In the genomic region with DNA sequence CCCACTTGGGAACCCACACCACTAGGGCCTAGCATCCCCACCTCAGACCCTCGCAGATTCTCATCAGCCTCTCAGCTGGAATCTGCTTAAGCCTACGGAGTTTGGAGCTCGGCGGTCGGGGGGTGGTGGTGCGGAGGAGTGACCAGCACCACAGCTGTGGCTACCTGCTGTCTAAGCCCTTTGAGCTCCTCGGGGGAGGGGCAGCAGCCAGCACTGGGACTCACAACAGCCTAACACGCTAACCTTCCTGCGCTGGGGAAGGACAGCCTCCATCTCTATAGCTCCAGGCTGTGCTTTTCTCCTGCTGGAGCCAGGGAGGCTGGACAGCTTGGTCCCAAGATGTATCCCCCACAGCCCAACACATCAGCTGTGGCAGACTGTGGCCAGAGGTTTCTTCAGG, we compare ENCODE assay signal across 2 cellular contexts.
TF ChIP-seq lines count a peak whose summit lies in the region.

No MANE protein-coding gene starts in this region.

TF ChIP-seq in GM23338, 12 proteins besides CTCF, POLR2A, EP300 and RAD21 (continued from another document):
- TF ChIP-seq, protein P1, sequence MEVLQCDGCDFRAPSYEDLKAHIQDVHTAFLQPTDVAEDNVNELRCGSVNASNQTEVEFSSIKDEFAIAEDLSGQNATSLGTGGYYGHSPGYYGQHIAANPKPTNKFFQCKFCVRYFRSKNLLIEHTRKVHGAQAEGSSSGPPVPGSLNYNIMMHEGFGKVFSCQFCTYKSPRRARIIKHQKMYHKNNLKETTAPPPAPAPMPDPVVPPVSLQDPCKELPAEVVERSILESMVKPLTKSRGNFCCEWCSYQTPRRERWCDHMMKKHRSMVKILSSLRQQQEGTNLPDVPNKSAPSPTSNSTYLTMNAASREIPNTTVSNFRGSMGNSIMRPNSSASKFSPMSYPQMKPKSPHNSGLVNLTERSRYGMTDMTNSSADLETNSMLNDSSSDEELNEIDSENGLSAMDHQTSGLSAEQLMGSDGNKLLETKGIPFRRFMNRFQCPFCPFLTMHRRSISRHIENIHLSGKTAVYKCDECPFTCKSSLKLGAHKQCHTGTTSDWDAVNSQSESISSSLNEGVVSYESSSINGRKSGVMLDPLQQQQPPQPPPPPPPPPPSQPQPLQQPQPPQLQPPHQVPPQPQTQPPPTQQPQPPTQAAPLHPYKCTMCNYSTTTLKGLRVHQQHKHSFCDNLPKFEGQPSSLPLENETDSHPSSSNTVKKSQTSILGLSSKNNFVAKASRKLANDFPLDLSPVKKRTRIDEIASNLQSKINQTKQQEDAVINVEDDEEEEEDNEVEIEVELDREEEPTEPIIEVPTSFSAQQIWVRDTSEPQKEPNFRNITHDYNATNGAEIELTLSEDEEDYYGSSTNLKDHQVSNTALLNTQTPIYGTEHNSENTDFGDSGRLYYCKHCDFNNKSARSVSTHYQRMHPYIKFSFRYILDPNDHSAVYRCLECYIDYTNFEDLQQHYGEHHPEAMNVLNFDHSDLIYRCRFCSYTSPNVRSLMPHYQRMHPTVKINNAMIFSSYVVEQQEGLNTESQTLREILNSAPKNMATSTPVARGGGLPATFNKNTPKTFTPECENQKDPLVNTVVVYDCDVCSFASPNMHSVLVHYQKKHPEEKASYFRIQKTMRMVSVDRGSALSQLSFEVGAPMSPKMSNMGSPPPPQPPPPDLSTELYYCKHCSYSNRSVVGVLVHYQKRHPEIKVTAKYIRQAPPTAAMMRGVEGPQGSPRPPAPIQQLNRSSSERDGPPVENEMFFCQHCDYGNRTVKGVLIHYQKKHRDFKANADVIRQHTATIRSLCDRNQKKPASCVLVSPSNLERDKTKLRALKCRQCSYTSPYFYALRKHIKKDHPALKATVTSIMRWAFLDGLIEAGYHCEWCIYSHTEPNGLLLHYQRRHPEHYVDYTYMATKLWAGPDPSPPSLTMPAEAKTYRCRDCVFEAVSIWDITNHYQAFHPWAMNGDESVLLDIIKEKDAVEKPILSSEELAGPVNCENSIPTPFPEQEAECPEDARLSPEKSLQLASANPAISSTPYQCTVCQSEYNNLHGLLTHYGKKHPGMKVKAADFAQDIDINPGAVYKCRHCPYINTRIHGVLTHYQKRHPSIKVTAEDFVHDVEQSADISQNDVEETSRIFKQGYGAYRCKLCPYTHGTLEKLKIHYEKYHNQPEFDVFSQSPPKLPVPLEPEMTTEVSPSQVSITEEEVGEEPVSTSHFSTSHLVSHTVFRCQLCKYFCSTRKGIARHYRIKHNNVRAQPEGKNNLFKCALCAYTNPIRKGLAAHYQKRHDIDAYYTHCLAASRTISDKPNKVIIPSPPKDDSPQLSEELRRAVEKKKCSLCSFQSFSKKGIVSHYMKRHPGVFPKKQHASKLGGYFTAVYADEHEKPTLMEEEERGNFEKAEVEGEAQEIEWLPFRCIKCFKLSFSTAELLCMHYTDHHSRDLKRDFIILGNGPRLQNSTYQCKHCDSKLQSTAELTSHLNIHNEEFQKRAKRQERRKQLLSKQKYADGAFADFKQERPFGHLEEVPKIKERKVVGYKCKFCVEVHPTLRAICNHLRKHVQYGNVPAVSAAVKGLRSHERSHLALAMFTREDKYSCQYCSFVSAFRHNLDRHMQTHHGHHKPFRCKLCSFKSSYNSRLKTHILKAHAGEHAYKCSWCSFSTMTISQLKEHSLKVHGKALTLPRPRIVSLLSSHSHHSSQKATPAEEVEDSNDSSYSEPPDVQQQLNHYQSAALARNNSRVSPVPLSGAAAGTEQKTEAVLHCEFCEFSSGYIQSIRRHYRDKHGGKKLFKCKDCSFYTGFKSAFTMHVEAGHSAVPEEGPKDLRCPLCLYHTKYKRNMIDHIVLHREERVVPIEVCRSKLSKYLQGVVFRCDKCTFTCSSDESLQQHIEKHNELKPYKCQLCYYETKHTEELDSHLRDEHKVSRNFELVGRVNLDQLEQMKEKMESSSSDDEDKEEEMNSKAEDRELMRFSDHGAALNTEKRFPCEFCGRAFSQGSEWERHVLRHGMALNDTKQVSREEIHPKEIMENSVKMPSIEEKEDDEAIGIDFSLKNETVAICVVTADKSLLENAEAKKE (CRISPR knock-in tag; IDR thresholded peaks at IDR 0.05), result no peak

TF ChIP-seq in WTC11, 78 proteins besides CTCF, POLR2A, EP300 and RAD21 (continued from another document):
- TF ChIP-seq, protein P2, sequence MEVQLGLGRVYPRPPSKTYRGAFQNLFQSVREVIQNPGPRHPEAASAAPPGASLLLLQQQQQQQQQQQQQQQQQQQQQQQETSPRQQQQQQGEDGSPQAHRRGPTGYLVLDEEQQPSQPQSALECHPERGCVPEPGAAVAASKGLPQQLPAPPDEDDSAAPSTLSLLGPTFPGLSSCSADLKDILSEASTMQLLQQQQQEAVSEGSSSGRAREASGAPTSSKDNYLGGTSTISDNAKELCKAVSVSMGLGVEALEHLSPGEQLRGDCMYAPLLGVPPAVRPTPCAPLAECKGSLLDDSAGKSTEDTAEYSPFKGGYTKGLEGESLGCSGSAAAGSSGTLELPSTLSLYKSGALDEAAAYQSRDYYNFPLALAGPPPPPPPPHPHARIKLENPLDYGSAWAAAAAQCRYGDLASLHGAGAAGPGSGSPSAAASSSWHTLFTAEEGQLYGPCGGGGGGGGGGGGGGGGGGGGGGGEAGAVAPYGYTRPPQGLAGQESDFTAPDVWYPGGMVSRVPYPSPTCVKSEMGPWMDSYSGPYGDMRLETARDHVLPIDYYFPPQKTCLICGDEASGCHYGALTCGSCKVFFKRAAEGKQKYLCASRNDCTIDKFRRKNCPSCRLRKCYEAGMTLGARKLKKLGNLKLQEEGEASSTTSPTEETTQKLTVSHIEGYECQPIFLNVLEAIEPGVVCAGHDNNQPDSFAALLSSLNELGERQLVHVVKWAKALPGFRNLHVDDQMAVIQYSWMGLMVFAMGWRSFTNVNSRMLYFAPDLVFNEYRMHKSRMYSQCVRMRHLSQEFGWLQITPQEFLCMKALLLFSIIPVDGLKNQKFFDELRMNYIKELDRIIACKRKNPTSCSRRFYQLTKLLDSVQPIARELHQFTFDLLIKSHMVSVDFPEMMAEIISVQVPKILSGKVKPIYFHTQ (CRISPR knock-in tag; IDR thresholded peaks at IDR 0.05), result no peak
TF ChIP-seq in WTC11: peak in this region for 2.
